Comparison of ENCODE assay signal across 8 cellular contexts in the genomic region with DNA sequence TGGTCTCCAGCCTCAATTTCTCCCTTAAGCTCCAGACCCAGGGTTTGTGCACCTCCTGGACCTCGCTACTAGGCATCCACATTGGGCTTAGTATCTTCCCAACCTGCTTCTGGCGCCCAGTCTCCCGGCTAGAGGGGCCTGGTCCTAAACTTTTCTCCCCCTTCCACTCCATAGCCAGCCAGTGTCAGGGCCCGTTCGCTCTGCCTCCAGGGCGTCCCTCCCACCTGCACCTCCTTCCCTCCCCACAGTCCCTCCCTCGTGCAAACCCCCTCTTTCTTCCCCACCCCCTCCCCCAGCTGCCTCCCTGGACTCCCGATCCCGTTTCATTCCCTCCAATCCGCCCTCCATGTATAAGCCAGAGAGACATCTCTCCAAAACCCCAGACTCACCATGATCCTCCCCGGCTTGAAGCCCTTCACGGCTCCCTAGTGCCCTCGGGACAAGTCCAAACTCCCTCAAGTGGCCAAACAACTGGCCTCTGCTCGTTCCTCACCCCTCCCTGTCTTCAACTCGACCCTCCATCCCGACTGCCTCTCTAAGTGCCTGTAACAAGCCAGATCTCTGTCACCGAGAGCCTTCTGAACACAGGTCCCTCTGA. TPM values are rescaled to one million over a fixed set of nuclear protein-coding genes. Genes with fewer than 3 reads are reported as not detected.
DNase-seq lines count a peak whose midpoint lies in the region; ATAC-seq, FAIRE-seq and TF ChIP-seq lines count a peak whose summit lies in the region.
"Had no signal": no experiment of that assay in that cellular context is flagged by ENCODE, and none has a peak within 500 bp of the region (broad histone marks: within the 10 kb centered on the region; RNA-seq: fewer than 3 reads in every experiment).

No MANE protein-coding gene starts in this region.

- ATAC-seq in HG03565 (IDR thresholded peaks at IDR 0.05; ENCODE audit: unreplicated experiment), result no peak

- H3K9me3 ChIP-seq in MM.1S (replicated peaks; ENCODE audit: insufficient read depth, low read length), result no peaks in the 10 kb centered on the region
- H3K9me3 ChIP-seq in keratinocyte (ENCODE audit: control insufficient read depth, low read depth, low read length), result no peaks in the 10 kb centered on the region

- H3K27me3 ChIP-seq in MM.1S (replicated peaks; ENCODE audit: insufficient read depth, low read length) (no peaks in the 10 kb centered on the region), keratinocyte (ENCODE audit: control insufficient read depth, extremely low read depth, insufficient read depth, low read length) (no peaks in the 10 kb centered on the region)

- H3K36me3 ChIP-seq in MM.1S (replicated peaks; ENCODE audit: insufficient read depth, low read length), result no peaks in the 10 kb centered on the region
- peaks cover 0 to 5% of the 10 kb centered on the region in 2 experiments for H3K36me3 ChIP-seq in keratinocyte (ENCODE audit: control insufficient read depth in 2 of 2, extremely low read depth in 1 of 2, insufficient read depth in 2 of 2, low read length in 2 of 2)

- H4K20me1 ChIP-seq in MM.1S (ENCODE audit: insufficient read depth, low read length), result no peaks in the 10 kb centered on the region
- no peaks in the 10 kb centered on the region for H4K20me1 ChIP-seq in keratinocyte (ENCODE audit: control insufficient read depth, extremely low read depth, insufficient read depth, low read length)

- intact Hi-C loops in MCF 10A (cut with micrococcal nuclease), result loop anchor here (1.0 to 5.0 kb wide), 2 partner anchors 51 to 71 kb away; a partner anchor contains a TSS

- peaks cover 4% of the 10 kb centered on the region; the same call in 1 of the 2 replicates for H3F3A ChIP-seq in MM.1S (ENCODE audit: insufficient read depth, low read length)

- H3K4me3 ChIP-seq in MM.1S (ENCODE audit: low read length) (peak overlapping the region; percentile 81), keratinocyte (ENCODE audit: control insufficient read depth in 2 of 3, extremely low read depth in 1 of 3, insufficient read depth in 2 of 3, low read depth in 1 of 3, low read length in 3 of 3) (peak overlapping the region; percentile 68 to 98 (median 86))

- H3K27ac ChIP-seq in MM.1S (ENCODE audit: low read length) (peak overlapping the region; percentile 48), keratinocyte (ENCODE audit: control insufficient read depth, insufficient read depth, low read length) (peak overlapping the region; percentile 80)

- DNase-seq in GM13977 (ENCODE audit: low spot score) (peak; percentile 51), MM.1S (peak; percentile 26), MCF 10A (ENCODE audit: unreplicated experiment) (no peak), keratinocyte (ENCODE audit: low read depth, low spot score) (no peak), SW 1271 (lab: John Stamatoyannopoulos, UW) (no peak)
- DNase-seq in stimulated activated naive CD4-positive, alpha-beta T cell treated with Interleukin-2 at 50 U/mL for 16 hours (lab: John Stamatoyannopoulos, UW), result peak; percentile 37

- peak overlapping the region; percentile 99 for H3K4me2 ChIP-seq in MM.1S (ENCODE audit: low read depth, low read length)
- H3K4me2 ChIP-seq in keratinocyte (ENCODE audit: control insufficient read depth, extremely low read depth, insufficient read depth, low read depth, low read length), result peak overlapping the region; percentile 78

- CTCF ChIA-PET in MCF 10A (lab: Yijun Ruan, JAX), result no interaction called here

- POLR2A ChIA-PET in MCF 10A (lab: Yijun Ruan, JAX), result interaction anchor here (0.6 to 1.5 kb wide), 8 partner anchors 9 to 267 kb away, joined by 3 to 11 read pairs (median 4); a partner anchor contains a TSS

- peaks cover 47% of the 10 kb centered on the region for H3K79me2 ChIP-seq in MM.1S (ENCODE audit: low read length)
- H3K79me2 ChIP-seq in keratinocyte (ENCODE audit: control insufficient read depth, insufficient read depth, low read length), result peaks cover 32% of the 10 kb centered on the region

- peak overlapping the region; percentile 94 for H3K27ac Mint-ChIP-seq in MCF 10A (ENCODE audit: low read depth, unreplicated experiment)

- H3K9ac ChIP-seq in MM.1S (ENCODE audit: low read length) (peak overlapping the region; percentile 60), keratinocyte (ENCODE audit: control insufficient read depth, extremely low read depth, insufficient read depth, low read length) (peak overlapping the region; percentile 87)

- in situ Hi-C loops in GM13977 (cut with MboI; ENCODE audit: low pct_unique_long_range_greater_than_20kb, low sequenced_read_pairs, unreplicated experiment), result no loop called here

- TF ChIP-seq CTCF in GM13977 (IDR thresholded peaks at IDR 0.05; ENCODE audit: extremely low read depth, insufficient read depth, missing control alignments) (peak; percentile 10), MM.1S (IDR thresholded peaks at IDR 0.05; ENCODE audit: low read length) (no peak), MCF 10A (IDR thresholded peaks at IDR 0.05; ENCODE audit: unreplicated experiment) (no peak), keratinocyte (optimal IDR thresholded peaks at IDR 0.05 in 1 of 3, IDR thresholded peaks at IDR 0.05 in 1 of 3, conservative IDR thresholded peaks at IDR 0.05 in 1 of 3; ENCODE audit: extremely low read depth in 1 of 3, insufficient read depth in 2 of 3, low read length in 3 of 3) (no peak)

- H3K4me1 Mint-ChIP-seq in MCF 10A (ENCODE audit: insufficient read depth, unreplicated experiment), result peaks cover 48% of the 10 kb centered on the region

- dilution Hi-C loops in keratinocyte (cut with MboI; ENCODE audit: extremely low pct_ligation_motif_present, low sequenced_read_pairs), result no loop called here

- H3K4me3 Mint-ChIP-seq in MCF 10A (ENCODE audit: unreplicated experiment), result peak overlapping the region; percentile 100

- no peaks in the 10 kb centered on the region for H3K9me2 ChIP-seq in MM.1S (replicated peaks; ENCODE audit: insufficient read depth, low read length)

- no TSS peak for BruUV-seq in MCF 10A (replicated peaks; lab: Mats Ljungman, UMichigan)

- peaks cover 1% of the 10 kb centered on the region for H3K9me1 ChIP-seq in keratinocyte (ENCODE audit: control insufficient read depth, extremely low read depth, insufficient read depth, low read length)

- no peaks in the 10 kb centered on the region for H3K27me3 Mint-ChIP-seq in MCF 10A (ENCODE audit: insufficient read depth, unreplicated experiment)

- FAIRE-seq in keratinocyte (lab: Jason Lieb, UNC), result no peak

- H2AFZ ChIP-seq in MM.1S (ENCODE audit: low read length) (peak overlapping the region; percentile 92), keratinocyte (ENCODE audit: control insufficient read depth, low read length) (peak overlapping the region; percentile 99)

- H3K36me3 Mint-ChIP-seq in MCF 10A (ENCODE audit: insufficient read depth, unreplicated experiment), result peaks cover 12% of the 10 kb centered on the region

- H3K4me1 ChIP-seq in MM.1S (ENCODE audit: low read length) (peaks cover 12% of the 10 kb centered on the region), keratinocyte (ENCODE audit: control insufficient read depth, extremely low read depth, insufficient read depth, low read length) (peaks cover 12% of the 10 kb centered on the region)

- no peaks in the 10 kb centered on the region for H3K9me3 Mint-ChIP-seq in MCF 10A (ENCODE audit: unreplicated experiment)

RNA-seq across cellular contexts. Expression of a gene that starts 1.0 kb away (rescaled TPM):
- 65.4 and 94.2 TPM in 2 replicates for total RNA-seq in MCF 10A (2022)
- 20.9 to 40.5 TPM (median 28.1 TPM) in 3 replicates for polyA plus RNA-seq in keratinocyte
- 25.8 TPM for polyA plus RNA-seq in keratinocyte (2011; ENCODE audit: low read depth)
- 35.4 and 54.2 TPM in 2 replicates for polyA plus RNA-seq in keratinocyte (2011; cell fraction: cytosol; rRNA removed)
- 69.6 and 120 TPM in 2 replicates for polyA plus RNA-seq in keratinocyte (2011; cell fraction: nucleus; rRNA removed)
- 62.8 and 74.0 TPM in 2 replicates for polyA plus RNA-seq in keratinocyte (2012; ENCODE audit: low replicate concordance)
- polyA minus RNA-seq in keratinocyte, result 49.3 to 187 TPM (median 51.5 TPM) in 3 replicates
- polyA minus RNA-seq in keratinocyte (2011; cell fraction: cytosol; rRNA and poly(A)+ RNA removed), result 55.6 TPM
- 33.1 and 41.6 TPM in 2 replicates for polyA minus RNA-seq in keratinocyte (2011; cell fraction: nucleus; rRNA and poly(A)+ RNA removed)

RNA-seq across cellular contexts. Expression of a gene that starts 5.4 kb away (rescaled TPM):
- total RNA-seq in MCF 10A (2022), result not detected in 2 replicates
- 0.14 TPM in 1 of 3 replicates, not detected in the others for polyA plus RNA-seq in keratinocyte
- not detected for polyA plus RNA-seq in keratinocyte (2011; ENCODE audit: low read depth)
- not detected in 2 replicates for polyA plus RNA-seq in keratinocyte (2011; cell fraction: cytosol; rRNA removed)
- polyA plus RNA-seq in keratinocyte (2011; cell fraction: nucleus; rRNA removed), result not detected in 2 replicates
- 0.56 TPM in 1 of 2 replicates, not detected in the other for polyA plus RNA-seq in keratinocyte (2012; ENCODE audit: low replicate concordance)
- 2.1 TPM in 1 of 3 replicates, not detected in the others for polyA minus RNA-seq in keratinocyte
- not detected for polyA minus RNA-seq in keratinocyte (2011; cell fraction: cytosol; rRNA and poly(A)+ RNA removed)
- polyA minus RNA-seq in keratinocyte (2011; cell fraction: nucleus; rRNA and poly(A)+ RNA removed), result not detected in 2 replicates

RNA-seq across cellular contexts. Expression of a gene that starts 20.6 kb away (rescaled TPM):
- total RNA-seq in MCF 10A (2022), result 0.16 TPM in 1 of 2 replicates, not detected in the other
- 0.04 to 0.16 TPM (median 0.04 TPM) in 3 replicates for polyA plus RNA-seq in keratinocyte
- not detected for polyA plus RNA-seq in keratinocyte (2011; ENCODE audit: low read depth)
- 0.05 and 0.16 TPM in 2 replicates for polyA plus RNA-seq in keratinocyte (2011; cell fraction: cytosol; rRNA removed)
- 0.31 and 0.43 TPM in 2 replicates for polyA plus RNA-seq in keratinocyte (2011; cell fraction: nucleus; rRNA removed)
- polyA plus RNA-seq in keratinocyte (2012; ENCODE audit: low replicate concordance), result 0.07 and 0.31 TPM in 2 replicates
- 0.06 to 0.46 TPM (median 0.07 TPM) in 3 replicates for polyA minus RNA-seq in keratinocyte
- 0.77 TPM for polyA minus RNA-seq in keratinocyte (2011; cell fraction: cytosol; rRNA and poly(A)+ RNA removed)
- polyA minus RNA-seq in keratinocyte (2011; cell fraction: nucleus; rRNA and poly(A)+ RNA removed), result 0.23 and 0.63 TPM in 2 replicates

RNA-seq across cellular contexts. Expression of a gene that starts 45.0 kb away (rescaled TPM):
- total RNA-seq in MCF 10A (2022), result not detected in 2 replicates
- not detected in 3 replicates for polyA plus RNA-seq in keratinocyte
- not detected for polyA plus RNA-seq in keratinocyte (2011; ENCODE audit: low read depth)
- polyA plus RNA-seq in keratinocyte (2011; cell fraction: cytosol; rRNA removed), result not detected in 2 replicates
- not detected in 2 replicates for polyA plus RNA-seq in keratinocyte (2011; cell fraction: nucleus; rRNA removed)
- not detected in 2 replicates for polyA plus RNA-seq in keratinocyte (2012; ENCODE audit: low replicate concordance)
- polyA minus RNA-seq in keratinocyte, result not detected in 3 replicates
- not detected for polyA minus RNA-seq in keratinocyte (2011; cell fraction: cytosol; rRNA and poly(A)+ RNA removed)
- polyA minus RNA-seq in keratinocyte (2011; cell fraction: nucleus; rRNA and poly(A)+ RNA removed), result not detected in 2 replicates
- total RNA-seq: subcutaneous adipose tissue had no signal

RNA-seq across cellular contexts. Expression of a gene that starts 49.7 kb away (rescaled TPM):
- total RNA-seq in MCF 10A (2022), result 47.0 and 48.5 TPM in 2 replicates
- polyA plus RNA-seq in keratinocyte, result 30.7 to 53.3 TPM (median 39.4 TPM) in 3 replicates
- 42.1 TPM for polyA plus RNA-seq in keratinocyte (2011; ENCODE audit: low read depth)
- polyA plus RNA-seq in keratinocyte (2011; cell fraction: cytosol; rRNA removed), result 37.7 and 48.7 TPM in 2 replicates
- polyA plus RNA-seq in keratinocyte (2011; cell fraction: nucleus; rRNA removed), result 52.1 and 61.1 TPM in 2 replicates
- 40.2 and 49.3 TPM in 2 replicates for polyA plus RNA-seq in keratinocyte (2012; ENCODE audit: low replicate concordance)
- 19.4 to 34.4 TPM (median 29.8 TPM) in 3 replicates for polyA minus RNA-seq in keratinocyte
- 32.2 TPM for polyA minus RNA-seq in keratinocyte (2011; cell fraction: cytosol; rRNA and poly(A)+ RNA removed)
- polyA minus RNA-seq in keratinocyte (2011; cell fraction: nucleus; rRNA and poly(A)+ RNA removed), result 21.0 and 24.5 TPM in 2 replicates

Comparison
In these comparisons a context has a peak if more than half of its experiments do, and no peak if none do; other contexts are left out.
1. DNase-seq: peak in GM13977 (single experiment), MM.1S (single experiment) and stimulated activated naive CD4-positive, alpha-beta T cell treated with Interleukin-2 at 50 U/mL for 16 hours (single experiment); none in MCF 10A (single experiment), keratinocyte (single experiment) and SW 1271 (0 of 2).